Comparison of ENCODE assay signal across 8 cellular contexts in the genomic region with DNA sequence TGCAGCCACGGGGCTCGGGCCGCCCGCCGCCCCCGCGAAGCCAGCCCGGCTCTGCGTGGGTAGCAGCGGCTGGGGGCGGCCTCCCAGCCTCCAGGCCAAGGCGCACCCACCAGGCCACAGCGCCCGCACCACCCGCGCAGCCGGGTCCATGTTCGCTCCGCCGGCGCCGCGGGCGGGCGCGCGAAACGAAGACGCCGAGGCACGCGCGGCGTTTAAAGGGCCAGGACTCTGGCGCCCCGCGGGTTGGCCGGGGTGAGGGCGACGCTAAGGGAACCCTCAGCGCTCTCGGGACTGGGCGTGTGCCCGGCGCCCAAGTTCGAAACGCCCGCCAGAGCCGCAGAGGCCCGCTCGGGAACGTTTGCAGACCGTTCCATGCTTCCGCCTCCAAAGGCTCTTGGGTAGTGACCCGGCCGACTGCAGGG.
DNase-seq lines count a peak whose midpoint lies in the region; ATAC-seq lines count a peak whose summit lies in the region.

TSS of gene PTGES2 (minus strand) at position 162 of the 422 bp plus-strand sequence. CDS start at position 150, 12 bp downstream.

- DNase-seq in AG20443 (ENCODE audit: low spot score), result peak; percentile 91
- peak; percentile 89 for DNase-seq in NCI-H748 (lab: John Stamatoyannopoulos, UW; ENCODE audit: unreplicated experiment)
- peak; percentile 91 for DNase-seq in activated CD8-positive, alpha-beta memory T cell treated with anti-CD3 and anti-CD28 coated beads for 24 hours
- DNase-seq in effector memory CD8-positive, alpha-beta T cell, result peak; percentile 78 to 79 (median 78)
- DNase-seq in memory B cell (ENCODE audit: low spot score in 2 of 2), result peak; percentile 79 to 88
- DNase-seq in stimulated activated CD8-positive, alpha-beta memory T cell treated with anti-CD3 and anti-CD28 coated beads, Interleukin-12 subunit alpha, Interleukin-12 subunit beta, amount 100 ng/mL, for 1 hour (ENCODE audit: low read depth), result peak; percentile 63

- peak within 1 kb of the TSS; percentile 98 to 99 for H3K27ac Mint-ChIP-seq in effector memory CD8-positive, alpha-beta T cell
- peak within 1 kb of the TSS; percentile 96 for H3K27ac Mint-ChIP-seq in memory B cell

- peaks cover 27% of the 10 kb centered on the region for H3K36me3 Mint-ChIP-seq in effector memory CD8-positive, alpha-beta T cell (ENCODE audit: insufficient read depth)
- peaks cover 6% of the 10 kb centered on the region for H3K36me3 Mint-ChIP-seq in memory B cell

- ATAC-seq in GM18907 (IDR thresholded peaks at IDR 0.05; ENCODE audit: unreplicated experiment), result peak; percentile 60
- peak; percentile 59 for ATAC-seq in HG03175 (IDR thresholded peaks at IDR 0.05; ENCODE audit: unreplicated experiment)
- ATAC-seq in effector memory CD8-positive, alpha-beta T cell (replicated peaks), result peak; percentile 72
- peak; percentile 70 for ATAC-seq in memory B cell (ENCODE audit: low read depth)

- peak within 1 kb of the TSS; percentile 98 to 99 for H3K4me3 Mint-ChIP-seq in effector memory CD8-positive, alpha-beta T cell
- H3K4me3 Mint-ChIP-seq in memory B cell, result peak within 1 kb of the TSS; percentile 93

- H3K9me3 Mint-ChIP-seq in effector memory CD8-positive, alpha-beta T cell, result no peaks in the 10 kb centered on the region
- H3K9me3 Mint-ChIP-seq in memory B cell, result no peaks in the 10 kb centered on the region

- peaks cover 2 to 13% of the 10 kb centered on the region in 2 donors for H3K27me3 Mint-ChIP-seq in effector memory CD8-positive, alpha-beta T cell
- peaks cover under 1% of the 10 kb centered on the region for H3K27me3 Mint-ChIP-seq in memory B cell

- peaks cover 26 to 32% of the 10 kb centered on the region in 2 donors for H3K4me1 Mint-ChIP-seq in effector memory CD8-positive, alpha-beta T cell (ENCODE audit: low read depth in 2 of 2)
- peaks cover 19% of the 10 kb centered on the region for H3K4me1 Mint-ChIP-seq in memory B cell

Comparison
In these comparisons a context has a peak if more than half of its experiments do, and no peak if none do; other contexts are left out.
1. Peak in every context shown above with its lines: DNase-seq and ATAC-seq.